8 cellular contexts compared by ENCODE assay signal in genomic region chr5:175728885-175729828, GRCh38.
DNase-seq lines count a peak whose midpoint lies in the region; ATAC-seq and TF ChIP-seq lines count a peak whose summit lies in the region.

No MANE protein-coding gene starts in this region.

- H3K9ac ChIP-seq in iPS-18a (ENCODE audit: low read length): no peak overlapping the region

- H3K36me3 ChIP-seq in WERI-Rb-1 (no peaks in the 10 kb centered on the region), iPS-18a (ENCODE audit: control insufficient read depth, low read depth, low read length) (no peaks in the 10 kb centered on the region)

- H3K4me1 ChIP-seq in iPS-18a (ENCODE audit: control insufficient read depth, low read depth, low read length): peaks cover 6% of the 10 kb centered on the region

- DNase-seq in AG09309 (ENCODE audit: low read depth) (no peak), WERI-Rb-1 (peak; percentile 83), glomerular visceral epithelial cell (ENCODE audit: extremely low spot score) (no peak), middle frontal gyrus (ENCODE audit: extremely low spot score, low spot score) (no peak), NCI-H774 (lab: John Stamatoyannopoulos, UW) (no peak)

- TF ChIP-seq CTCF in AG09309 (IDR thresholded peaks at IDR 0.05; ENCODE audit: control insufficient read depth, insufficient read depth, low read depth, low read length, missing control alignments): peak; percentile 25
- peak; percentile 78 for TF ChIP-seq CTCF in WERI-Rb-1 (IDR thresholded peaks at IDR 0.05; ENCODE audit: low read depth, low read length)

- peak; percentile 20 for ATAC-seq in GM21786 (IDR thresholded peaks at IDR 0.05; ENCODE audit: unreplicated experiment)
- no peak for ATAC-seq in HG03442 (IDR thresholded peaks at IDR 0.05; ENCODE audit: unreplicated experiment)

- no peak overlapping the region for H3K4me3 ChIP-seq in AG09309 (ENCODE audit: control insufficient read depth, low read depth, low read length)
- peak overlapping the region; percentile 46 for H3K4me3 ChIP-seq in WERI-Rb-1 (ENCODE audit: low read depth, low read length)
- peak overlapping the region; percentile 67 for H3K4me3 ChIP-seq in iPS-18a (ENCODE audit: low read length)

- H3K27me3 ChIP-seq in WERI-Rb-1 (ENCODE audit: insufficient read depth, low read depth, severe bottlenecking) (no peaks in the 10 kb centered on the region), iPS-18a (ENCODE audit: control insufficient read depth, insufficient read depth, low read length) (no peaks in the 10 kb centered on the region)

- peaks cover 4% of the 10 kb centered on the region for H3K9me3 ChIP-seq in WERI-Rb-1 (ENCODE audit: severe bottlenecking)
- H3K9me3 ChIP-seq in iPS-18a (ENCODE audit: control insufficient read depth, low read depth, low read length): no peaks in the 10 kb centered on the region

- H3K27ac ChIP-seq in WERI-Rb-1 (peak overlapping the region; percentile 20), iPS-18a (ENCODE audit: low read length) (no peak overlapping the region)
